Comparison of ENCODE assay signal across 10 cellular contexts in the genomic region with DNA sequence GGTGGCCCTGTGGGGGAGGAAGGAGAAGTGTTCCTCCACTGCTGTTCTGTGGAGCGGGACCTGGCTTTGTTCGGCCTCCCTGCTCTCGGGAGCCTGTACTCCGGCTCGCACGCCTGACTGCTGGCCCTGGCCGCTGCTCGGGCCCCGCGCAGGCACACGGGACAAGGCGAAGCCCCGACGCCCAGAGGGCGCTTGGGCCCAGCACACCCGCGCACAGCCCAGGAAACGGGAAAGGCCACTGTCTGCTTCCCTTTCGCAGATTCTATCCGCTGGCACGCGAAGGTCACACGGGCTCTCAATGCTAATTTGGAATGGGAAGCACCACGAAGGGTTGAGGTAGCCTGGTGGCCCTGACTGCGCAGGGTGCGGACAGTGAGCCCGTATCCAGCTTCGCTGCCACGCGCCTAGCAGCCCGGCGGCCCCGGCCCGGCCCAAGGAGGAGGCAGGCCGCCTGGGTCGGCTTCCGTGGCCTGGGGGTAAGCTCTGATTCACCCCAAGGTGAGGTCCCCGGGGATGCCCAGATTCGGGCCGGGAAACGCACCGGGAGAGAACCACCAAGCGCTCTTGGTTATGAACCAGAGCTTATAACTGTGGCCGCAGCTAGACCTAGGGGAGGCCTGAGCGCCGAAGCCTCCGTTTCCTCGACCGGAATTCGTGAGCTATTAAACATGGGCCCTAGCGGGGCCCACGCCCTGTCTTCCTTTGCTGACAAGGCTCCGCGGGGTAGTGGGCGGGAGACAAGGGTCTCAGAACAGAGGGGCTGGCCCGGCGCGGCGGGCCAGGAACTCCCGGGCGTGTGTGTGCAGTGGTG. TPM values are rescaled to one million over a fixed set of nuclear protein-coding genes. Genes with fewer than 3 reads are reported as not detected.
DNase-seq lines count a peak whose midpoint lies in the region; ATAC-seq and TF ChIP-seq lines count a peak whose summit lies in the region.
"Had no signal": no experiment of that assay in that cellular context is flagged by ENCODE, and none has a peak within 500 bp of the region (broad histone marks: within the 10 kb centered on the region; RNA-seq: fewer than 3 reads in every experiment).

No MANE protein-coding gene starts in this region.

- WGBS in stomach, 5 donors: 3 to 11% (median 5%) methylated on average over 38 to 61 of the region's 61 CpGs

- TF ChIP-seq POLR2A in stomach (IDR thresholded peaks at IDR 0.05): no peak

- peaks cover 26 to 35% (median 29%) of the 10 kb centered on the region in 4 donors for H3K4me1 ChIP-seq in stomach
- H3K4me1 ChIP-seq: HAP-1 had no signal

- in situ Hi-C loops in astrocyte of the spinal cord (cut with HindIII; ENCODE audit: low sequenced_read_pairs): no loop called here

- no peak overlapping the region for H3K27ac ChIP-seq in stomach

- DNase-seq in NCI-H1092 treated with DMSO at 0.1 percent for 48 hours (lab: John Stamatoyannopoulos, UW): peak; percentile 10
- no peak for DNase-seq in NCI-H1092 (lab: John Stamatoyannopoulos, UW)
- DNase-seq in astrocyte of the spinal cord (ENCODE audit: low read depth, low spot score): no peak
- peak; percentile 32 for DNase-seq in kidney tubule cell (ENCODE audit: low spot score)
- no peak for DNase-seq in stomach
- DNase-seq in T-helper 1 cell: no peak
- DNase-seq in nucleus accumbens (lab: John Stamatoyannopoulos, UW): no peak
- DNase-seq: 8988T had no signal

- H3K36me3 ChIP-seq in stomach: no peaks in the 10 kb centered on the region
- H3K36me3 ChIP-seq: HAP-1 had no signal

- intact Hi-C loops in stomach (cut with DNase I; ENCODE audit: low total_unique reads): no loop called here

- H3K9me3 ChIP-seq in stomach: peaks cover 0 to 17% (median 3%) of the 10 kb centered on the region in 4 donors
- H3K9me3 ChIP-seq: HAP-1 had no signal

- no peak for TF ChIP-seq CTCF in astrocyte of the spinal cord (IDR thresholded peaks at IDR 0.05; ENCODE audit: low read depth, low read length)
- TF ChIP-seq CTCF in stomach (IDR thresholded peaks at IDR 0.05): no peak

- H3K27me3 ChIP-seq in stomach: peaks cover 37 to 81% (median 57%) of the 10 kb centered on the region in 3 donors

- H3K4me3 ChIP-seq in astrocyte of the spinal cord (ENCODE audit: low read depth, low read length) (peak overlapping the region; percentile 28), stomach (peak overlapping the region; percentile 26 to 45 (median 32))
- H3K4me3 ChIP-seq: HAP-1 had no signal

- ATAC-seq in HG03342 (IDR thresholded peaks at IDR 0.05; ENCODE audit: unreplicated experiment): no peak

- no peak for TF ChIP-seq EP300 in stomach (IDR thresholded peaks at IDR 0.05)

RNA-seq across cellular contexts. Expression of gene TBX15, which starts 19.7 kb away (rescaled TPM):
- total RNA-seq in stomach: under 1 TPM in 1 of 5 donors, not detected in 4; 0.37 TPM
- polyA plus RNA-seq in stomach: under 1 TPM in 1 of 3 donors, not detected in 2; 0.05 TPM

Comparison
In these comparisons a context has a peak if more than half of its experiments do, and no peak if none do; other contexts are left out.
1. DNase-seq: peak in NCI-H1092 treated with DMSO at 0.1 percent for 48 hours (single experiment) and kidney tubule cell (single experiment); none in NCI-H1092 (single experiment), astrocyte of the spinal cord (single experiment), stomach (single experiment), T-helper 1 cell (0 of 5) and nucleus accumbens (0 of 56).